Comparison of ENCODE assay signal across 21 cellular contexts in genomic region chrX:11564546-11564945, GRCh38.
"Had no signal": no experiment of that assay in that cellular context is flagged by ENCODE, and none has a peak within 500 bp of the region (broad histone marks: within the 10 kb centered on the region; RNA-seq: fewer than 3 reads in every experiment).

No MANE protein-coding gene starts in this region.

- H3K4me3 ChIP-seq: SJSA1, SK-N-MC had no signal

- H3K36me3 ChIP-seq: SJSA1 had no signal

- H3K27ac ChIP-seq: SJSA1, SK-N-MC had no signal

- H3K27me3 ChIP-seq: SJSA1 had no signal

- DNase-seq: KBM-7, MV-4-11, NCI-H1048, NCI-H1105, NCI-H1417 treated with DMSO at 0.1 percent for 48 hours, NCI-H187, NCI-H2029, NCI-H2081 treated with DMSO at 0.1 percent for 48 hours, NCI-H2171, NCI-H226, NCI-H446, NCI-H510A, NCI-H524 treated with DMSO at 0.1 percent for 48 hours, NCI-H69, NCI-H774, Right ventricle myocardium superior, RPMI8226, SIG-M5, SW 1271 had no signal

- H3K9me3 ChIP-seq: SJSA1 had no signal
